In genomic region chr17:49553676-49554335, GRCh38 we compare ENCODE assay signal across 30 cellular contexts. TPM values are rescaled to one million over a fixed set of nuclear protein-coding genes. Genes with fewer than 3 reads are reported as not detected.
DNase-seq lines count a peak whose midpoint lies in the region; ATAC-seq, FAIRE-seq and TF ChIP-seq lines count a peak whose summit lies in the region.
"Had no signal": no experiment of that assay in that cellular context is flagged by ENCODE, and none has a peak within 500 bp of the region (broad histone marks: within the 10 kb centered on the region; RNA-seq: fewer than 3 reads in every experiment).

No MANE protein-coding gene starts in this region.

- no peaks in the 10 kb centered on the region for H3K9me3 Mint-ChIP-seq in stimulated activated naive CD8-positive, alpha-beta T cell treated with anti-CD3 and anti-CD28 coated beads, Interleukin-15, Interleukin-2, amounts not matched to agents 100 ng/mL and 50 ng/mL, for 24 hours
- H3K9me3 Mint-ChIP-seq in stimulated activated naive CD8-positive, alpha-beta T cell treated with anti-CD3 and anti-CD28 coated beads, Interleukin-15, amount 100 ng/mL, for 72 hours, result no peaks in the 10 kb centered on the region
- H3K9me3 Mint-ChIP-seq: activated CD8-positive, alpha-beta T cell treated with anti-CD3 and anti-CD28 coated beads for 36 hours; activated naive CD4-positive, alpha-beta T cell treated with anti-CD3 and anti-CD28 coated beads, Interleukin-2, amount 50 U/mL, for 72 hours; activated T-helper 2 cell treated with anti-CD3 and anti-CD28 coated beads, Interferon-gamma antibody, Interleukin-2, Interleukin-4, amounts not matched to agents 10 μg/mL and 5 μg/mL and 100 μg/mL, durations not matched to agents 14 hours and 24 hours and 36 hours; central memory CD8-positive, alpha-beta T cell; naive thymus-derived CD8-positive, alpha-beta T cell had no signal

- peaks cover 8 to 15% (median 11%) of the 10 kb centered on the region in 4 donors for H3K4me1 ChIP-seq in stomach
- H3K4me1 ChIP-seq: pancreas had no signal

- TF ChIP-seq CTCF in stomach (IDR thresholded peaks at IDR 0.05), result no peak

- H3K36me3 Mint-ChIP-seq in stimulated activated naive CD8-positive, alpha-beta T cell treated with anti-CD3 and anti-CD28 coated beads, Interleukin-15, Interleukin-2, amounts not matched to agents 100 ng/mL and 50 ng/mL, for 24 hours (ENCODE audit: low read depth), result no peaks in the 10 kb centered on the region
- H3K36me3 Mint-ChIP-seq: activated naive CD4-positive, alpha-beta T cell treated with anti-CD3 and anti-CD28 coated beads, Interleukin-2, amount 50 U/mL, for 72 hours; naive thymus-derived CD8-positive, alpha-beta T cell had no signal

- no peak for TF ChIP-seq POLR2A in stomach (IDR thresholded peaks at IDR 0.05)

- whole genome bisulfite sequencing in stomach, 5 donors, result 83 to 86% (median 84%) methylated on average over 8 of the region's 8 CpGs

- H3K4me3 ChIP-seq in stomach, result no peak overlapping the region
- H3K4me3 ChIP-seq: pancreas had no signal

- intact Hi-C loops in stomach (cut with DNase I; ENCODE audit: low total_unique reads), result loop anchor here (5.0 kb wide), 1 partner anchor 122 kb away; no protein-coding TSS in a partner anchor

- peak overlapping the region; percentile 9 for H3K27ac Mint-ChIP-seq in stimulated activated naive CD8-positive, alpha-beta T cell treated with anti-CD3 and anti-CD28 coated beads, Interleukin-15, Interleukin-2, amounts not matched to agents 100 ng/mL and 50 ng/mL, for 24 hours
- H3K27ac Mint-ChIP-seq in stimulated activated naive CD8-positive, alpha-beta T cell treated with anti-CD3 and anti-CD28 coated beads, Interleukin-15, amount 100 ng/mL, for 72 hours, result no peak overlapping the region
- H3K27ac Mint-ChIP-seq: activated CD8-positive, alpha-beta T cell treated with anti-CD3 and anti-CD28 coated beads for 36 hours; activated T-helper 2 cell treated with anti-CD3 and anti-CD28 coated beads, Interferon-gamma antibody, Interleukin-2, Interleukin-4, amounts not matched to agents 10 μg/mL and 5 μg/mL and 100 μg/mL, durations not matched to agents 14 hours and 24 hours and 36 hours had no signal

- no peaks in the 10 kb centered on the region for H3K36me3 ChIP-seq in stomach
- H3K36me3 ChIP-seq: pancreas had no signal

- H3K9me3 ChIP-seq in stomach, result no peaks in the 10 kb centered on the region
- H3K9me3 ChIP-seq: pancreas had no signal

- no peak for ATAC-seq in stimulated activated naive CD8-positive, alpha-beta T cell treated with anti-CD3 and anti-CD28 coated beads, Interleukin-15, amount 100 ng/mL, for 72 hours
- ATAC-seq: activated CD4-positive, CD25-positive, alpha-beta regulatory T cell treated with anti-CD3 and anti-CD28 coated beads, Interleukin-2, amount 50 U/mL, for 24 hours; activated CD8-positive, alpha-beta T cell treated with anti-CD3 and anti-CD28 coated beads for 36 hours; activated naive CD4-positive, alpha-beta T cell treated with anti-CD3 and anti-CD28 coated beads, Interleukin-2, amount 50 U/mL, for 72 hours; HCT116; left ventricle myocardium superior; naive thymus-derived CD8-positive, alpha-beta T cell; pancreas; PC-3 had no signal

- peaks cover 6% of the 10 kb centered on the region for H3K27me3 Mint-ChIP-seq in stimulated activated naive CD8-positive, alpha-beta T cell treated with anti-CD3 and anti-CD28 coated beads, Interleukin-15, Interleukin-2, amounts not matched to agents 100 ng/mL and 50 ng/mL, for 24 hours
- H3K27me3 Mint-ChIP-seq in stimulated activated naive CD8-positive, alpha-beta T cell treated with anti-CD3 and anti-CD28 coated beads, Interleukin-15, amount 100 ng/mL, for 72 hours, result peaks cover 8% of the 10 kb centered on the region

- peaks cover 0 to 22% (median 0%) of the 10 kb centered on the region in 3 donors for H3K27me3 ChIP-seq in stomach
- H3K27me3 ChIP-seq: pancreas had no signal

- no peak for TF ChIP-seq EP300 in stomach (IDR thresholded peaks at IDR 0.05)

- peaks cover 9% of the 10 kb centered on the region for H3K4me1 Mint-ChIP-seq in stimulated activated naive CD8-positive, alpha-beta T cell treated with anti-CD3 and anti-CD28 coated beads, Interleukin-15, Interleukin-2, amounts not matched to agents 100 ng/mL and 50 ng/mL, for 24 hours (ENCODE audit: low read depth)
- peaks cover 22% of the 10 kb centered on the region for H3K4me1 Mint-ChIP-seq in stimulated activated naive CD8-positive, alpha-beta T cell treated with anti-CD3 and anti-CD28 coated beads, Interleukin-15, amount 100 ng/mL, for 72 hours

- no peak overlapping the region for H3K27ac ChIP-seq in stomach
- H3K27ac ChIP-seq: C4-2B, pancreas had no signal

- DNase-seq in stimulated activated naive CD8-positive, alpha-beta T cell treated with anti-CD3 and anti-CD28 coated beads, Interleukin-15, amount 100 ng/mL, for 72 hours, result no peak
- peak; percentile 30 for DNase-seq in NOMO-1 treated with dmso at 0.1 percent for 144 hours (lab: John Stamatoyannopoulos, UW; ENCODE audit: unreplicated experiment)
- peak; percentile 24 for DNase-seq in mesenteric fat pad (ENCODE audit: low spot score)
- DNase-seq in urothelium cell line (ENCODE audit: low spot score), result peak; percentile 2
- DNase-seq in RCC 7860 (ENCODE audit: low spot score), result no peak
- no peak for DNase-seq in stomach
- no peak for DNase-seq in GM03348 (ENCODE audit: low spot score)
- DNase-seq: activated CD8-positive, alpha-beta T cell treated with anti-CD3 and anti-CD28 coated beads for 36 hours; DMS79 treated with DMSO at 0.1 percent for 48 hours; GF-D8; left ventricle myocardium superior; naive thymus-derived CD8-positive, alpha-beta T cell; NCI-H1694 treated with DMSO at 0.1 percent for 48 hours; NCI-H2171; NCI-H510A; pancreas; PC-3; Right ventricle myocardium superior; stimulated activated CD4-positive, alpha-beta T cell treated with anti-CD3 and anti-CD28 coated beads, Interleukin-2, amount 100 ng/mL, for 48 hours; T-helper 1 cell had no signal

- H3K4me3 Mint-ChIP-seq in stimulated activated naive CD8-positive, alpha-beta T cell treated with anti-CD3 and anti-CD28 coated beads, Interleukin-15, Interleukin-2, amounts not matched to agents 100 ng/mL and 50 ng/mL, for 24 hours, result no peak overlapping the region
- H3K4me3 Mint-ChIP-seq in stimulated activated naive CD8-positive, alpha-beta T cell treated with anti-CD3 and anti-CD28 coated beads, Interleukin-15, amount 100 ng/mL, for 72 hours, result no peak overlapping the region
- H3K4me3 Mint-ChIP-seq: activated CD8-positive, alpha-beta T cell treated with anti-CD3 and anti-CD28 coated beads for 36 hours; central memory CD8-positive, alpha-beta T cell; naive thymus-derived CD8-positive, alpha-beta T cell had no signal

- peak; percentile 81 for FAIRE-seq in urothelium cell line (lab: Jason Lieb, UNC)
- FAIRE-seq in RCC 7860 (lab: Jason Lieb, UNC), result no peak
- FAIRE-seq: endothelial cell of umbilical vein, pancreas had no signal

RNA-seq across cellular contexts. Expression of gene NXPH3, which starts 21.9 kb away (rescaled TPM):
- 3.8 TPM for total RNA-seq in mesenteric fat pad
- total RNA-seq in stomach, result 10 to 100 TPM in 1 of 5 donors, 1 to 10 TPM in 2, not detected in 2; 1.0 to 10.7 (median 1.3) TPM
- 1 to 10 TPM in 1 of 3 donors, under 1 TPM in 2; 0.50 to 2.6 (median 0.92) TPM for polyA plus RNA-seq in stomach
- total RNA-seq: naive thymus-derived CD8-positive, alpha-beta T cell had no signal
- polyA plus RNA-seq: naive thymus-derived CD8-positive, alpha-beta T cell had no signal

RNA-seq across cellular contexts. Expression of gene NGFR, which starts 58.7 kb away (rescaled TPM):
- total RNA-seq in mesenteric fat pad, result 42.0 TPM
- total RNA-seq in stomach, result 1 to 10 TPM in 4 of 5 donors, not detected in 1; 1.9 to 6.6 (median 4.3) TPM
- polyA plus RNA-seq in stomach, result 1 to 10 TPM; 1.1 to 4.0 (median 1.5) TPM
- total RNA-seq: activated naive CD4-positive, alpha-beta T cell treated with anti-CD3 and anti-CD28 coated beads, Interleukin-2, amount 50 U/mL, for 72 hours; endothelial cell of umbilical vein; glomerular endothelial cell; PC-3 had no signal
- polyA plus RNA-seq: AG04450; endothelial cell of umbilical vein; naive thymus-derived CD8-positive, alpha-beta T cell had no signal

Comparison
In these comparisons a context has a peak if more than half of its experiments do, and no peak if none do; other contexts are left out.
1. DNase-seq: peak in NOMO-1 treated with dmso at 0.1 percent for 144 hours (single experiment), mesenteric fat pad (single experiment) and urothelium cell line (single experiment); none in stimulated activated naive CD8-positive, alpha-beta T cell treated with anti-CD3 and anti-CD28 coated beads, Interleukin-15, amount 100 ng/mL, for 72 hours (0 of 2), RCC 7860 (single experiment), stomach (single experiment) and GM03348 (single experiment).